ENCODE assay signal across 27 cellular contexts in genomic region chr1:67044631-67045270, GRCh38. TPM values are rescaled to one million over a fixed set of nuclear protein-coding genes. Genes with fewer than 3 reads are reported as not detected.
DNase-seq lines count a peak whose midpoint lies in the region; ATAC-seq and TF ChIP-seq lines count a peak whose summit lies in the region.
"Had no signal": no experiment of that assay in that cellular context is flagged by ENCODE, and none has a peak within 500 bp of the region (broad histone marks: within the 10 kb centered on the region; RNA-seq: fewer than 3 reads in every experiment).

No MANE protein-coding gene starts in this region.

- H3K9me3 Mint-ChIP-seq in stimulated activated naive CD8-positive, alpha-beta T cell treated with anti-CD3 and anti-CD28 coated beads, Interleukin-15, amount 100 ng/mL, for 72 hours = no peaks in the 10 kb centered on the region
- H3K9me3 Mint-ChIP-seq in CD8-positive, alpha-beta T cell = no peaks in the 10 kb centered on the region
- H3K9me3 Mint-ChIP-seq: activated naive CD4-positive, alpha-beta T cell treated with anti-CD3 and anti-CD28 coated beads, Interleukin-2, amount 50 U/mL, for 24 hours; CD4-positive, alpha-beta T cell; T-helper 2 cell treated with Interferon-gamma antibody and Interleukin-4, amounts not matched to agents 5 μg/mL and 100 μg/mL, for 36 hours had no signal

- TF ChIP-seq POLR2A in vagina (IDR thresholded peaks at IDR 0.05) = no peak

- DNase-seq in stimulated activated naive CD8-positive, alpha-beta T cell treated with anti-CD3 and anti-CD28 coated beads, Interleukin-15, Interleukin-2, amounts not matched to agents 100 U/mL and 50 U/mL, for 24 hours = no peak
- no peak for DNase-seq in stimulated activated naive CD8-positive, alpha-beta T cell treated with anti-CD3 and anti-CD28 coated beads, Interleukin-15, amount 100 ng/mL, for 72 hours
- peak; percentile 44 for DNase-seq in NAMALWA (ENCODE audit: low spot score)
- peak; percentile 16 for DNase-seq in iris pigment epithelial cell (ENCODE audit: low read depth)
- DNase-seq in vagina (ENCODE audit: extremely low spot score in 2 of 2) = no peak
- no peak for DNase-seq in SKM-1 treated with dmso at 0.1 percent for 144 hours (lab: John Stamatoyannopoulos, UW; ENCODE audit: unreplicated experiment)
- no peak for DNase-seq in kidney glomerular epithelial cell (lab: John Stamatoyannopoulos, UW)
- DNase-seq in CD8-positive, alpha-beta T cell = no peak
- DNase-seq: activated CD4-positive, alpha-beta T cell treated with anti-CD3 and anti-CD28 coated beads for 36 hours; amygdala; brain microvascular endothelial cell; CD4-positive, alpha-beta T cell; cerebellar nuclear complex; foreskin fibroblast; heart left ventricle; NCI-H1417 treated with DMSO at 0.1 percent for 48 hours; NCI-H345; NCI-H69; stimulated activated naive CD4-positive, alpha-beta T cell treated with Interleukin-2 at 50 U/mL for 16 hours; testis had no signal

- H3K36me3 ChIP-seq in vagina = peaks cover 0 to 72% of the 10 kb centered on the region in 2 donors
- H3K36me3 ChIP-seq in CD8-positive, alpha-beta T cell (ENCODE audit: insufficient read depth, low read length) = peaks cover 20% of the 10 kb centered on the region

- H3K36me3 Mint-ChIP-seq in CD8-positive, alpha-beta T cell = peaks cover 89% of the 10 kb centered on the region

- no peaks in the 10 kb centered on the region for H3K27me3 Mint-ChIP-seq in stimulated activated naive CD8-positive, alpha-beta T cell treated with anti-CD3 and anti-CD28 coated beads, Interleukin-15, amount 100 ng/mL, for 72 hours
- H3K27me3 Mint-ChIP-seq in CD8-positive, alpha-beta T cell (ENCODE audit: low read depth) = no peaks in the 10 kb centered on the region
- H3K27me3 Mint-ChIP-seq: activated CD4-positive, alpha-beta T cell treated with anti-CD3 and anti-CD28 coated beads for 36 hours; activated naive CD4-positive, alpha-beta T cell treated with anti-CD3 and anti-CD28 coated beads, Interleukin-2, amount 50 U/mL, for 24 hours; CD4-positive, alpha-beta T cell had no signal

- H3K27me3 ChIP-seq in vagina = no peaks in the 10 kb centered on the region
- H3K27me3 ChIP-seq in CD8-positive, alpha-beta T cell (ENCODE audit: insufficient read depth, low read length) = no peaks in the 10 kb centered on the region
- H3K27me3 ChIP-seq: brain microvascular endothelial cell, esophagus muscularis mucosa, heart left ventricle, testis had no signal

- H3K9me3 ChIP-seq in vagina = no peaks in the 10 kb centered on the region
- H3K9me3 ChIP-seq in CD8-positive, alpha-beta T cell (ENCODE audit: low read length) = no peaks in the 10 kb centered on the region
- H3K9me3 ChIP-seq: esophagus muscularis mucosa, heart left ventricle, testis had no signal

- POLR2A ChIA-PET in CD8-positive, alpha-beta T cell (lab: Charles Lee) = no interaction called here

- no peak for TF ChIP-seq CTCF in vagina (IDR thresholded peaks at IDR 0.05)
- TF ChIP-seq CTCF in CD8-positive, alpha-beta T cell (IDR thresholded peaks at IDR 0.05) = no peak

- H3K4me1 ChIP-seq in vagina = peaks cover 43% of the 10 kb centered on the region
- H3K4me1 ChIP-seq in CD8-positive, alpha-beta T cell (ENCODE audit: insufficient read depth, low read length) = no peaks in the 10 kb centered on the region
- H3K4me1 ChIP-seq: testis had no signal

- no peak overlapping the region for H3K27ac Mint-ChIP-seq in stimulated activated naive CD8-positive, alpha-beta T cell treated with anti-CD3 and anti-CD28 coated beads, Interleukin-15, amount 100 ng/mL, for 72 hours
- no peak overlapping the region for H3K27ac Mint-ChIP-seq in CD8-positive, alpha-beta T cell
- H3K27ac Mint-ChIP-seq: activated CD4-positive, alpha-beta T cell treated with anti-CD3 and anti-CD28 coated beads for 36 hours; activated naive CD4-positive, alpha-beta T cell treated with anti-CD3 and anti-CD28 coated beads, Interleukin-2, amount 50 U/mL, for 24 hours; CD4-positive, alpha-beta T cell; T-helper 2 cell treated with Interferon-gamma antibody and Interleukin-4, amounts not matched to agents 5 μg/mL and 100 μg/mL, for 36 hours had no signal

- H3K4me1 Mint-ChIP-seq in stimulated activated naive CD8-positive, alpha-beta T cell treated with anti-CD3 and anti-CD28 coated beads, Interleukin-15, amount 100 ng/mL, for 72 hours = peaks cover 6% of the 10 kb centered on the region
- peaks cover 14% of the 10 kb centered on the region for H3K4me1 Mint-ChIP-seq in CD8-positive, alpha-beta T cell (ENCODE audit: low read depth)

- H3K4me3 Mint-ChIP-seq in stimulated activated naive CD8-positive, alpha-beta T cell treated with anti-CD3 and anti-CD28 coated beads, Interleukin-15, amount 100 ng/mL, for 72 hours = no peak overlapping the region
- H3K4me3 Mint-ChIP-seq in CD8-positive, alpha-beta T cell = no peak overlapping the region
- H3K4me3 Mint-ChIP-seq: activated CD4-positive, alpha-beta T cell treated with anti-CD3 and anti-CD28 coated beads for 36 hours; activated naive CD4-positive, alpha-beta T cell treated with anti-CD3 and anti-CD28 coated beads, Interleukin-2, amount 50 U/mL, for 24 hours; CD4-positive, alpha-beta T cell; T-helper 2 cell treated with Interferon-gamma antibody and Interleukin-4, amounts not matched to agents 5 μg/mL and 100 μg/mL, for 36 hours had no signal

- intact Hi-C loops in vagina (cut with DNase I) = no loop called here
- intact Hi-C loops in CD8-positive, alpha-beta T cell (cut with DNase I, micrococcal nuclease) = no loop called here

- peak; percentile 36 for ATAC-seq in stimulated activated naive CD8-positive, alpha-beta T cell treated with anti-CD3 and anti-CD28 coated beads, Interleukin-15, Interleukin-2, amounts not matched to agents 100 U/mL and 50 U/mL, for 24 hours
- ATAC-seq in stimulated activated naive CD8-positive, alpha-beta T cell treated with anti-CD3 and anti-CD28 coated beads, Interleukin-15, amount 100 ng/mL, for 72 hours = no peak
- no peak for ATAC-seq in CD8-positive, alpha-beta T cell
- ATAC-seq: activated CD4-positive, alpha-beta T cell treated with anti-CD3 and anti-CD28 coated beads for 36 hours; heart left ventricle; Right ventricle myocardium inferior had no signal

- CTCF ChIA-PET in CD8-positive, alpha-beta T cell (lab: Charles Lee) = no interaction called here

- H3K27ac ChIP-seq in vagina = peak overlapping the region; percentile 15
- H3K27ac ChIP-seq in CD8-positive, alpha-beta T cell (ENCODE audit: low read depth, low read length) = no peak overlapping the region
- H3K27ac ChIP-seq: 22Rv1, brain microvascular endothelial cell, esophagus muscularis mucosa, heart left ventricle, KMS-11, skin epidermis, testis had no signal

- H3K4me3 ChIP-seq in vagina = no peak overlapping the region
- no peak overlapping the region for H3K4me3 ChIP-seq in CD8-positive, alpha-beta T cell (ENCODE audit: low read depth, low read length)
- H3K4me3 ChIP-seq: esophagus muscularis mucosa, heart left ventricle, skin epidermis, testis had no signal

RNA-seq across cellular contexts. Expression of gene SLC35D1, which starts 9.2 kb away (rescaled TPM):
- 13.3 TPM for total RNA-seq in vagina
- total RNA-seq in CD8-positive, alpha-beta T cell = 10 to 100 TPM; 18.4 to 18.5 TPM

Comparison
In these comparisons a context has a peak if more than half of its experiments do, and no peak if none do; other contexts are left out.
1. DNase-seq: peak in NAMALWA (single experiment) and iris pigment epithelial cell (single experiment); none in stimulated activated naive CD8-positive, alpha-beta T cell treated with anti-CD3 and anti-CD28 coated beads, Interleukin-15, Interleukin-2, amounts not matched to agents 100 U/mL and 50 U/mL, for 24 hours (single experiment), stimulated activated naive CD8-positive, alpha-beta T cell treated with anti-CD3 and anti-CD28 coated beads, Interleukin-15, amount 100 ng/mL, for 72 hours (0 of 2), vagina (0 of 2), SKM-1 treated with dmso at 0.1 percent for 144 hours (single experiment), kidney glomerular epithelial cell (single experiment) and CD8-positive, alpha-beta T cell (0 of 7).